30 cellular contexts compared by ENCODE assay signal in the genomic region with DNA sequence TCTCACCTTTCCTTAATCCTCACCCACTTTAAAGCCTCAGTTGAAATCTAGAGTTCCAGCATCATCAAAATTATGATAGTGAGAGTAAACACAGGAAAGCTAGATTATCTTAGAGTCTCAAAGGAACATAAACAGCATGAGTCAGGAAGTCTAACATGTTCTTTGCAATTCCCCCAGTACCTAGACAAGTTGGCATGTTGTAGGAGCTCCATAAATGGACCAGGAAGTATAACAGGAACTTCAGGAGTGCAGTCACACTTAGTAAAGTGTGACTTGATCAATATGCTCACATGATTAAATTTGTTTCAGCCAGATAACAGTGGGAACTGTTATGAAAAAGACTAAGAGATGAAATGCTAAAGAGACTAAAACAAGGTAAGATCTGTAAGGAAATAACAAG.
"Had no signal": no experiment of that assay in that cellular context is flagged by ENCODE, and none has a peak within 500 bp of the region (broad histone marks: within the 10 kb centered on the region; RNA-seq: fewer than 3 reads in every experiment).

No MANE protein-coding gene starts in this region.

- H3K36me3 Mint-ChIP-seq: naive thymus-derived CD8-positive, alpha-beta T cell; stimulated activated effector memory CD8-positive, alpha-beta T cell treated with anti-CD3 and anti-CD28 coated beads, Interleukin-12 subunit alpha, Interleukin-12 subunit beta, amount 100 ng/mL, for 72 hours; type B pancreatic cell had no signal

- H3K27me3 ChIP-seq: neutrophil, right lobe of liver, sigmoid colon, suprapubic skin, testis, tibial artery, transverse colon, upper lobe of right lung, uterus had no signal

- H3K27me3 Mint-ChIP-seq: naive thymus-derived CD8-positive, alpha-beta T cell; natural killer cell treated with Interleukin-12 subunit alpha and Interleukin-12 subunit beta and Interleukin-15 and Interleukin-18, amount 100 ng/mL, for 72 hours; progenitor cell of endocrine pancreas; stimulated activated naive CD8-positive, alpha-beta T cell treated with anti-CD3 and anti-CD28 coated beads, Interleukin-15, amount 100 ng/mL, for 72 hours; type B pancreatic cell had no signal

- H2AFZ ChIP-seq: parathyroid adenoma had no signal

- ATAC-seq: naive thymus-derived CD8-positive, alpha-beta T cell; natural killer cell treated with Interleukin-12 subunit alpha and Interleukin-12 subunit beta and Interleukin-15 and Interleukin-18, amount 100 ng/mL, for 72 hours; psoas muscle; right cardiac atrium; right lobe of liver; stimulated activated effector memory CD8-positive, alpha-beta T cell treated with anti-CD3 and anti-CD28 coated beads, Interleukin-12 subunit alpha, Interleukin-12 subunit beta, amount 100 ng/mL, for 72 hours; stimulated activated naive CD8-positive, alpha-beta T cell treated with anti-CD3 and anti-CD28 coated beads, Interleukin-15, amount 100 ng/mL, for 72 hours; stimulated activated naive CD8-positive, alpha-beta T cell treated with anti-CD3 and anti-CD28 coated beads, Interleukin-15, Interleukin-2, amounts not matched to agents 100 U/mL and 50 U/mL, for 24 hours; upper lobe of right lung had no signal

- H3K9me3 Mint-ChIP-seq: nephron progenitor cell, neural crest cell, type B pancreatic cell had no signal

- H3K27ac ChIP-seq: neutrophil, parathyroid adenoma, psoas muscle, right lobe of liver, sigmoid colon, suprapubic skin, testis, tibial artery, transverse colon, upper lobe of right lung, uterus had no signal

- H3K36me3 ChIP-seq: neutrophil, right lobe of liver, sigmoid colon, suprapubic skin, tibial artery, transverse colon, upper lobe of right lung, uterus had no signal

- H3K4me3 Mint-ChIP-seq: naive thymus-derived CD8-positive, alpha-beta T cell; natural killer cell treated with Interleukin-12 subunit alpha and Interleukin-12 subunit beta and Interleukin-15 and Interleukin-18, amount 100 ng/mL, for 72 hours; nephron progenitor cell; neural crest cell; stimulated activated effector memory CD8-positive, alpha-beta T cell treated with anti-CD3 and anti-CD28 coated beads, Interleukin-12 subunit alpha, Interleukin-12 subunit beta, amount 100 ng/mL, for 72 hours; stimulated activated naive CD8-positive, alpha-beta T cell treated with anti-CD3 and anti-CD28 coated beads, Interleukin-15, amount 100 ng/mL, for 72 hours; type B pancreatic cell had no signal

- H3K4me3 ChIP-seq: psoas muscle, right lobe of liver, sigmoid colon, suprapubic skin, testis, tibial artery, transverse colon, upper lobe of right lung, uterus had no signal

- H3K79me2 ChIP-seq: parathyroid adenoma had no signal

- H3K27ac Mint-ChIP-seq: naive thymus-derived CD8-positive, alpha-beta T cell; natural killer cell treated with Interleukin-12 subunit alpha and Interleukin-12 subunit beta and Interleukin-15 and Interleukin-18, amount 100 ng/mL, for 72 hours; nephron progenitor cell; progenitor cell of endocrine pancreas; stimulated activated effector memory CD8-positive, alpha-beta T cell treated with anti-CD3 and anti-CD28 coated beads, Interleukin-12 subunit alpha, Interleukin-12 subunit beta, amount 100 ng/mL, for 72 hours; stimulated activated naive CD8-positive, alpha-beta T cell treated with anti-CD3 and anti-CD28 coated beads, Interleukin-15, amount 100 ng/mL, for 72 hours; type B pancreatic cell had no signal

- H3K4me1 ChIP-seq: parathyroid adenoma, psoas muscle, right lobe of liver, sigmoid colon, suprapubic skin, testis, tibial artery, transverse colon, upper lobe of right lung, uterus had no signal

- H3K9me3 ChIP-seq: neutrophil, psoas muscle, right lobe of liver, sigmoid colon, suprapubic skin, testis, tibial artery, transverse colon, upper lobe of right lung, uterus had no signal

- H3K9ac ChIP-seq: parathyroid adenoma had no signal

- FAIRE-seq: small intestine had no signal

- DNase-seq: naive thymus-derived CD8-positive, alpha-beta T cell; nephron progenitor cell; nucleus accumbens; posterior cingulate gyrus; psoas muscle; right cardiac atrium; right lobe of liver; sigmoid colon; small intestine; stimulated activated CD4-positive, alpha-beta T cell treated with anti-CD3 and anti-CD28 coated beads, Interleukin-15, amount 100 ng/mL, for 24 hours; stimulated activated CD4-positive, alpha-beta T cell treated with anti-CD3 and anti-CD28 coated beads, Interleukin-2, amount 100 ng/mL, for 24 hours; stimulated activated CD4-positive, alpha-beta T cell treated with anti-CD3 and anti-CD28 coated beads, Interleukin-2, amount 100 ng/mL, for 48 hours; stimulated activated CD4-positive, alpha-beta T cell treated with anti-CD3 and anti-CD28 coated beads, Interleukin-4, amount 100 ng/mL, for 24 hours; stimulated activated naive CD4-positive, alpha-beta T cell; stimulated activated naive CD8-positive, alpha-beta T cell treated with anti-CD3 and anti-CD28 coated beads, Interleukin-15, amount 100 ng/mL, for 72 hours; stimulated activated naive CD8-positive, alpha-beta T cell treated with anti-CD3 and anti-CD28 coated beads, Interleukin-15, Interleukin-2, amounts not matched to agents 100 U/mL and 50 U/mL, for 24 hours; substantia nigra; testis; tibial artery; transverse colon; upper lobe of right lung; uterus had no signal

- H3K4me1 Mint-ChIP-seq: naive thymus-derived CD8-positive, alpha-beta T cell; nephron progenitor cell; neural crest cell; stimulated activated effector memory CD8-positive, alpha-beta T cell treated with anti-CD3 and anti-CD28 coated beads, Interleukin-12 subunit alpha, Interleukin-12 subunit beta, amount 100 ng/mL, for 72 hours; stimulated activated naive CD8-positive, alpha-beta T cell treated with anti-CD3 and anti-CD28 coated beads, Interleukin-15, amount 100 ng/mL, for 72 hours had no signal
